24 cellular contexts compared by ENCODE assay signal in genomic region chr11:43537831-43538230, GRCh38.
"Had no signal": no experiment of that assay in that cellular context is flagged by ENCODE, and none has a peak within 500 bp of the region (broad histone marks: within the 10 kb centered on the region; RNA-seq: fewer than 3 reads in every experiment).

No MANE protein-coding gene starts in this region.

- H3K36me3 Mint-ChIP-seq: activated naive CD8-positive, alpha-beta T cell treated with anti-CD3 and anti-CD28 coated beads for 36 hours had no signal

- H3K4me1 Mint-ChIP-seq: activated CD4-positive, alpha-beta memory T cell treated with anti-CD3 and anti-CD28 coated beads, Interleukin-2, amount 10 ng/mL, durations not matched to agents 7 days and 5 days; activated CD4-positive, alpha-beta T cell treated with anti-CD3 and anti-CD28 coated beads for 36 hours; activated naive CD8-positive, alpha-beta T cell treated with anti-CD3 and anti-CD28 coated beads for 36 hours; activated T-helper 17 cell treated with anti-CD3 and anti-CD28 coated beads, Interleukin-2, amount 50 U/mL, for 72 hours had no signal

- H2AFZ ChIP-seq: PC-9 had no signal

- DNase-seq: activated CD4-positive, alpha-beta memory T cell treated with anti-CD3 and anti-CD28 coated beads, Interleukin-2, amount 10 ng/mL, durations not matched to agents 7 days and 5 days; activated CD4-positive, alpha-beta T cell treated with anti-CD3 and anti-CD28 coated beads for 36 hours; activated CD4-positive, alpha-beta T cell treated with anti-CD3 and anti-CD28 coated beads, Interleukin-2, amount 50 U/mL, for 1 hour; activated gamma-delta T cell; activated naive CD4-positive, alpha-beta T cell treated with anti-CD3 and anti-CD28 coated beads for 36 hours; activated naive CD8-positive, alpha-beta T cell treated with anti-CD3 and anti-CD28 coated beads for 36 hours; activated T-cell treated with anti-CD3 and anti-CD28 coated beads for 4 hours; activated T-cell treated with anti-CD3 and anti-CD28 coated beads, Interleukin-2, amount 50 U/mL, for 48 hours; caudate nucleus; MG63; MV-4-11; NCI-H1092 treated with DMSO at 0.1 percent for 48 hours; NCI-H1436; NCI-H1694 treated with DMSO at 0.1 percent for 48 hours; NCI-H2029 treated with DMSO at 0.1 percent for 48 hours; NCI-H345; NCI-H510A; NCI-H69; PC-9; SIG-M5; T-helper 2 cell; T1000 had no signal

- H3K36me3 ChIP-seq: MG63 had no signal

- H3K27ac ChIP-seq: PC-9, VCaP had no signal

- H3K4me2 ChIP-seq: PC-9 had no signal

- H3K9me3 Mint-ChIP-seq: activated CD4-positive, alpha-beta memory T cell treated with anti-CD3 and anti-CD28 coated beads, Interleukin-2, amount 10 ng/mL, durations not matched to agents 7 days and 5 days; activated T-helper 17 cell treated with anti-CD3 and anti-CD28 coated beads, Interleukin-2, amount 50 U/mL, for 72 hours had no signal

- H3K4me3 Mint-ChIP-seq: activated CD4-positive, alpha-beta memory T cell treated with anti-CD3 and anti-CD28 coated beads, Interleukin-2, amount 10 ng/mL, durations not matched to agents 7 days and 5 days; activated CD4-positive, alpha-beta T cell treated with anti-CD3 and anti-CD28 coated beads for 36 hours; activated naive CD4-positive, alpha-beta T cell treated with anti-CD3 and anti-CD28 coated beads for 36 hours; activated naive CD8-positive, alpha-beta T cell treated with anti-CD3 and anti-CD28 coated beads for 36 hours; activated T-helper 17 cell treated with anti-CD3 and anti-CD28 coated beads, Interleukin-2, amount 50 U/mL, for 72 hours had no signal

- H3K4me3 ChIP-seq: MG63, PC-9 had no signal

- H3K27ac Mint-ChIP-seq: activated CD4-positive, alpha-beta memory T cell treated with anti-CD3 and anti-CD28 coated beads, Interleukin-2, amount 10 ng/mL, durations not matched to agents 7 days and 5 days; activated CD4-positive, alpha-beta T cell treated with anti-CD3 and anti-CD28 coated beads for 36 hours; activated naive CD4-positive, alpha-beta T cell treated with anti-CD3 and anti-CD28 coated beads for 36 hours; activated naive CD8-positive, alpha-beta T cell treated with anti-CD3 and anti-CD28 coated beads for 36 hours; activated T-helper 17 cell treated with anti-CD3 and anti-CD28 coated beads, Interleukin-2, amount 50 U/mL, for 72 hours had no signal
